Comparison of ENCODE assay signal across 1 cellular context in genomic region chr19:2089001-2089711, GRCh38.
TF ChIP-seq lines count a peak whose summit lies in the region.

No MANE protein-coding gene starts in this region.

TF ChIP-seq in HepG2, 621 proteins besides CTCF, POLR2A, EP300 and RAD21 (continued from another document and continues in another):
- TF ChIP-seq ZNF407 (CRISPR knock-in tag; IDR thresholded peaks at IDR 0.05; ENCODE audit: not compliant biosample characterization) (no peak), TFE3 (CRISPR knock-in tag; IDR thresholded peaks at IDR 0.05) (0 out of 2 replicates have a peak, but pooled peaks have one; percentile 15), MED1 (CRISPR knock-in tag; IDR thresholded peaks at IDR 0.05) (no peak), SIX4 (CRISPR knock-in tag; IDR thresholded peaks at IDR 0.05) (no peak), ZNF317 (CRISPR knock-in tag; IDR thresholded peaks at IDR 0.05) (0 out of 2 replicates have a peak, but pooled peaks have one; percentile 22), KDM5B (CRISPR knock-in tag; IDR thresholded peaks at IDR 0.05; ENCODE audit: borderline replicate concordance) (peak; percentile 34; the same call in 1 of the 2 replicates), SP140L (CRISPR knock-in tag; IDR thresholded peaks at IDR 0.05; ENCODE audit: borderline replicate concordance) (no peak), PREB (CRISPR knock-in tag; IDR thresholded peaks at IDR 0.05) (no peak), ZNF788 (CRISPR knock-in tag; IDR thresholded peaks at IDR 0.05; ENCODE audit: borderline replicate concordance) (no peak), MBNL3 (CRISPR knock-in tag; conservative IDR thresholded peaks at IDR 0.05) (no peak), CERS6 (CRISPR knock-in tag; IDR thresholded peaks at IDR 0.05) (no peak), FOXK2 (IDR thresholded peaks at IDR 0.05) (no peak), MTF1 (CRISPR knock-in tag; IDR thresholded peaks at IDR 0.05) (no peak), ZNF383 (CRISPR knock-in tag; IDR thresholded peaks at IDR 0.05; ENCODE audit: borderline replicate concordance) (no peak), ZNF263 (CRISPR knock-in tag; IDR thresholded peaks at IDR 0.05) (peak; percentile 81), ZFP90 (CRISPR knock-in tag; IDR thresholded peaks at IDR 0.05; ENCODE audit: borderline replicate concordance) (no peak), ZC3H13 (CRISPR knock-in tag; IDR thresholded peaks at IDR 0.05) (no peak), SPEN (CRISPR knock-in tag; IDR thresholded peaks at IDR 0.05; ENCODE audit: low read depth) (no peak), ETV5 (CRISPR knock-in tag; IDR thresholded peaks at IDR 0.05; ENCODE audit: borderline replicate concordance) (peak; percentile 44; the same call in 1 of the 2 replicates), SAP130 (CRISPR knock-in tag; IDR thresholded peaks at IDR 0.05; ENCODE audit: low read depth) (peak; percentile 43; the same call in 1 of the 2 replicates), IRX3 (CRISPR knock-in tag; IDR thresholded peaks at IDR 0.05; ENCODE audit: borderline replicate concordance, low read depth) (no peak), POLR2AphosphoS2 (IDR thresholded peaks at IDR 0.05; ENCODE audit: low read depth, low read length) (no peak), HNF1B (CRISPR knock-in tag; IDR thresholded peaks at IDR 0.05) (no peak; the same call in 1 of the 2 replicates), FLYWCH1 (CRISPR knock-in tag; IDR thresholded peaks at IDR 0.05) (no peak), ZNF501 (CRISPR knock-in tag; IDR thresholded peaks at IDR 0.05) (peak; percentile 21; the same call in 1 of the 2 replicates), LBX2 (CRISPR knock-in tag; IDR thresholded peaks at IDR 0.05; ENCODE audit: borderline replicate concordance) (no peak), DZIP1 (CRISPR knock-in tag; IDR thresholded peaks at IDR 0.05) (no peak), ZNF770 (CRISPR knock-in tag; IDR thresholded peaks at IDR 0.05) (no peak), BRF2 (CRISPR knock-in tag; IDR thresholded peaks at IDR 0.05) (no peak), FUBP1 (CRISPR knock-in tag; IDR thresholded peaks at IDR 0.05; ENCODE audit: borderline replicate concordance) (no peak), ZNF746 (CRISPR knock-in tag; IDR thresholded peaks at IDR 0.05) (no peak), NONO (IDR thresholded peaks at IDR 0.05) (no peak), NONO (CRISPR knock-in tag; conservative IDR thresholded peaks at IDR 0.05) (no peak), ZNF580 (CRISPR knock-in tag; IDR thresholded peaks at IDR 0.05; ENCODE audit: borderline replicate concordance, low read depth) (no peak), RARG (CRISPR knock-in tag; IDR thresholded peaks at IDR 0.05; ENCODE audit: low read depth) (no peak), ZSCAN29 (CRISPR knock-in tag; conservative IDR thresholded peaks at IDR 0.05) (no peak), THYN1 (CRISPR knock-in tag; IDR thresholded peaks at IDR 0.05; ENCODE audit: borderline replicate concordance, low read depth) (no peak)
